In the genomic region with DNA sequence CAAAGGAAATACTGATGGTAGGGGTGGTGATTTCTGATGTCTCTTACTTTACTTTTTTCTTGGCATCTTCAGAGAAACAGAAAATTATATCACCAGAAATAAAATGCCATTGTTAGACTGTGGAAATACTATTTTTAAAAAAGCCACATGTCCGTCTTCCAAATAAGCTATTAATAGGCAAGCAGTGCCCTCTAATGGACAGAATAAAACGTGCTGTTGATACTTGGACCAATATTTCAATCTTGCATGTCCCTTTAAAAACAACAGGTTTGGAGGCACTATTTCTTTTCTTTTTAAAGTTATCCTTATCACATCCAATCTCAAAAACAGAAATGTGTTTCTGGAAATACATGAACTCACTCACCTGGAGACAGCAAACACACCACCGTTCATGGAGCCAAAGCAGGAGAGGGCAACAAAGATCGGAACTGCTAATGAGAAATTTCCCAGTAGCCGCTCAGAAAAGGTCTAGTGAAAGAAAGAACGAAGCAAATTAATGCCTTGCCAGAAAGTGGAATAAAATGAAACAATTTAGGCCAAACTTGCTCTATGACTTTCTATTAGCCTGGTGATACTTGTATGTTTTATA, we compare ENCODE assay signal across 8 cellular contexts. TPM values are rescaled to one million over a fixed set of nuclear protein-coding genes. Genes with fewer than 3 reads are reported as not detected.
DNase-seq lines count a peak whose midpoint lies in the region; ATAC-seq, FAIRE-seq and TF ChIP-seq lines count a peak whose summit lies in the region.

No MANE protein-coding gene starts in this region.

- ATAC-seq in GM18519 (IDR thresholded peaks at IDR 0.05; ENCODE audit: low FRiP score, unreplicated experiment) (peak; percentile 60), foreskin keratinocyte (peak; percentile 29), GM18870 (IDR thresholded peaks at IDR 0.05; ENCODE audit: unreplicated experiment) (no peak)
- ATAC-seq in stimulated activated naive CD8-positive, alpha-beta T cell treated with anti-CD3 and anti-CD28 coated beads, Interleukin-15, Interleukin-2, amounts not matched to agents 100 U/mL and 50 U/mL, for 24 hours: no peak

- peaks cover 17% of the 10 kb centered on the region for H3K4me1 ChIP-seq in foreskin keratinocyte

- no peak overlapping the region for H3K27ac ChIP-seq in foreskin keratinocyte

- TF ChIP-seq CTCF in AG10803 (conservative IDR thresholded peaks at IDR 0.05; ENCODE audit: low read length) (peak; percentile 74), foreskin keratinocyte (conservative IDR thresholded peaks at IDR 0.05) (peak; percentile 87)

- H3K4me3 ChIP-seq in AG10803 (ENCODE audit: low read length): no peak overlapping the region

- no peaks in the 10 kb centered on the region for H3K27me3 ChIP-seq in foreskin keratinocyte

- DNase-seq in AG10803 (ENCODE audit: low read depth) (peak; percentile 67), HTR-8/SVneo (ENCODE audit: insufficient read length, low spot score) (peak; percentile 18), SKM-1 (lab: John Stamatoyannopoulos, UW; ENCODE audit: unreplicated experiment) (peak; percentile 11), foreskin keratinocyte (peak in 1 of 2 donors; percentile 43), retina (peak; percentile 50)
- no peak for DNase-seq in stimulated activated naive CD8-positive, alpha-beta T cell treated with anti-CD3 and anti-CD28 coated beads, Interleukin-15, Interleukin-2, amounts not matched to agents 100 U/mL and 50 U/mL, for 24 hours

- no peak for FAIRE-seq in HTR-8/SVneo (lab: Jason Lieb, UNC)

RNA-seq across cellular contexts. Expression of a gene that starts 59.2 kb away (rescaled TPM):
- 14.3 and 29.3 TPM in 2 replicates for total RNA-seq in foreskin keratinocyte
- polyA plus RNA-seq in foreskin keratinocyte: 2.7 and 4.7 TPM in 2 replicates

Comparison
In these comparisons a context has a peak if more than half of its experiments do, and no peak if none do; other contexts are left out.
1. ATAC-seq: peak in GM18519 (single experiment) and foreskin keratinocyte (single experiment); none in GM18870 (single experiment) and stimulated activated naive CD8-positive, alpha-beta T cell treated with anti-CD3 and anti-CD28 coated beads, Interleukin-15, Interleukin-2, amounts not matched to agents 100 U/mL and 50 U/mL, for 24 hours (single experiment).